14 cellular contexts compared by ENCODE assay signal in the genomic region with DNA sequence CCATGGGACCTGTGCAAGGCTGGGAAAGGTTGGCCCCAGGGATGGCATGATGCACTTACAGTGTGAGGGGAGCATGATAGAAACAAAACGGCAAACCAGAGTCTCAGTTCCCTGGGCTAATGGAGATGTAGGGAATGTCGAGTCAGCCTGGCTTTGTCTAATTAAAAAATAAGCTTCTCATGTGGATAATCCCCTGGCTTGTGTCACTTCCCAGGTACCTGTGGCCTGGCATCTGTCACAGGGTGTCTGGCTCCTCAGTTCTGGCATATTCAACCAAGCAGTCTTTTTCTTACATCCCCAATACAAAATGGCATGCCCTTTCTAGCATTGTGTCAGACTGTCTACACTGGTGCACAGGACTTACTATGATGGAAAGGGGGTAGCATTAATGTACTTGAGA.
DNase-seq lines count a peak whose midpoint lies in the region; ATAC-seq lines count a peak whose summit lies in the region.
"Had no signal": no experiment of that assay in that cellular context is flagged by ENCODE, and none has a peak within 500 bp of the region (broad histone marks: within the 10 kb centered on the region; RNA-seq: fewer than 3 reads in every experiment).

No MANE protein-coding gene starts in this region.

- ATAC-seq in esophagus mucosa = no peak
- ATAC-seq: CD8-positive, alpha-beta T cell had no signal

- DNase-seq in NCI-H524 (lab: John Stamatoyannopoulos, UW) = peak; percentile 30 to 87
- peak; percentile 80 for DNase-seq in NCI-H82 treated with DMSO at 0.1 percent for 48 hours (lab: John Stamatoyannopoulos, UW; ENCODE audit: unreplicated experiment)
- DNase-seq in cerebellum (ENCODE audit: low spot score) = peak; percentile 21
- no peak for DNase-seq in stimulated activated CD4-positive, alpha-beta T cell treated with anti-CD3 and anti-CD28 coated beads, Interleukin-4, amount 100 ng/mL, for 1 hour
- no peak for DNase-seq in 8988T
- DNase-seq: Caco-2; CD4-positive, CD25-positive, alpha-beta regulatory T cell; CD8-positive, alpha-beta T cell; DMS53; DMS79 treated with DMSO at 0.1 percent for 48 hours; GF-D8; GOT3; HFFc6 had no signal

Comparison
In these comparisons a context has a peak if more than half of its experiments do, and no peak if none do; other contexts are left out.
1. DNase-seq: peak in NCI-H524 (2 of 2), NCI-H82 treated with DMSO at 0.1 percent for 48 hours (single experiment) and cerebellum (single experiment); none in stimulated activated CD4-positive, alpha-beta T cell treated with anti-CD3 and anti-CD28 coated beads, Interleukin-4, amount 100 ng/mL, for 1 hour (single experiment) and 8988T (single experiment).